Comparison of ENCODE assay signal across 2 cellular contexts in genomic region chr2:240678043-240678442, GRCh38. TPM values are rescaled to one million over a fixed set of nuclear protein-coding genes. Genes with fewer than 3 reads are reported as not detected.
"Had no signal": no experiment of that assay in that cellular context is flagged by ENCODE, and none has a peak within 500 bp of the region (broad histone marks: within the 10 kb centered on the region; RNA-seq: fewer than 3 reads in every experiment).

No MANE protein-coding gene starts in this region.

RNA-seq across cellular contexts. Expression of gene AQP12B, which starts 4.6 kb away (rescaled TPM):
- total RNA-seq: G401, GM12878 had no signal

RNA-seq across cellular contexts. Expression of gene AQP12A, which starts 13.6 kb away (rescaled TPM):
- total RNA-seq: G401, GM12878 had no signal

RNA-seq across cellular contexts. Expression of gene GPR35, which starts 52.8 kb away (rescaled TPM):
- total RNA-seq: G401 had no signal
